In the genomic region with DNA sequence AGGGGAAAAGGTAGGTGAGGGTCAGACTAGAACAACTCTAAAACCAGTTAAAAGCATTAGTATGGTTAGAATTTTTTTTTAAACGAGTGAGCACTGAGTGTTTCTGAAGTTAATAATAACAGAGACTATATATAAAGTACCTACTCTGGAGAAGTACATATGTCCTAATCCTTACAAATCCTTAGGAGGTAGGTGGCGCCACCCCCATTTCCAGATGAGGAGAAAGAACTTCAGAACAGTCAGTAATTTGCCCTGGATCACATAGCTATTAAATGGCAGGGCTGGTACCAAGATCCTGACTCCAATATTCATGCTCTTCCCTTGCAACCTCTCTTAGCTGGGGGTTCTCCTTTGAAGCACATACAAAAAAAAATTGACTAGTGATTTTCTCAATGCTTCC, we compare ENCODE assay signal across 13 cellular contexts.
A peak's percentile ranks its signal among the peaks of the same experiment; 100 is the strongest.
DNase-seq lines count a peak whose midpoint lies in the region; ATAC-seq and TF ChIP-seq lines count a peak whose summit lies in the region.
"Had no signal": no experiment of that assay in that cellular context is flagged by ENCODE, and none has a peak within 500 bp of the region (broad histone marks: within the 10 kb centered on the region; RNA-seq: fewer than 3 reads in every experiment).

No MANE protein-coding gene starts in this region.

- H3K4me2 ChIP-seq in PC-9: no peak overlapping the region

- no peaks in the 10 kb centered on the region for H3K9me3 Mint-ChIP-seq in activated T-helper 2 cell treated with anti-CD3 and anti-CD28 coated beads, Interferon-gamma antibody, Interleukin-2, Interleukin-4, amounts not matched to agents 10 μg/mL and 5 μg/mL and 100 μg/mL, durations not matched to agents 14 hours and 24 hours and 36 hours
- no peaks in the 10 kb centered on the region for H3K9me3 Mint-ChIP-seq in stimulated activated naive CD8-positive, alpha-beta T cell treated with anti-CD3 and anti-CD28 coated beads, Interleukin-15, amount 100 ng/mL, for 72 hours
- H3K9me3 Mint-ChIP-seq: activated B cell treated with CpG ODN at 0.5 μM for 24 hours; natural killer cell treated with Interleukin-12 subunit alpha and Interleukin-12 subunit beta and Interleukin-15 and Interleukin-18, amount 100 ng/mL, for 72 hours had no signal

- intact Hi-C loops in PC-9 (cut with micrococcal nuclease; ENCODE audit: unreplicated experiment): loop anchor here (5.0 kb wide), 1 partner anchor 58 kb away; no protein-coding TSS in a partner anchor
- intact Hi-C loops in activated T-helper 2 cell treated with anti-CD3 and anti-CD28 coated beads, Interferon-gamma antibody, Interleukin-2, Interleukin-4, amounts not matched to agents 10 μg/mL and 5 μg/mL and 100 μg/mL, durations not matched to agents 14 hours and 24 hours and 36 hours (cut with micrococcal nuclease): loop anchor here (1.0 kb wide), 1 partner anchor 28 kb away; no protein-coding TSS in a partner anchor

- no peak overlapping the region for H3K4me3 Mint-ChIP-seq in activated T-helper 2 cell treated with anti-CD3 and anti-CD28 coated beads, Interferon-gamma antibody, Interleukin-2, Interleukin-4, amounts not matched to agents 10 μg/mL and 5 μg/mL and 100 μg/mL, durations not matched to agents 14 hours and 24 hours and 36 hours (ENCODE audit: low read depth)
- no peak overlapping the region for H3K4me3 Mint-ChIP-seq in stimulated activated naive CD8-positive, alpha-beta T cell treated with anti-CD3 and anti-CD28 coated beads, Interleukin-15, amount 100 ng/mL, for 72 hours
- H3K4me3 Mint-ChIP-seq: activated B cell treated with CpG ODN at 0.5 μM for 24 hours; natural killer cell treated with Interleukin-12 subunit alpha and Interleukin-12 subunit beta and Interleukin-15 and Interleukin-18, amount 100 ng/mL, for 72 hours had no signal

- H3F3A ChIP-seq in PC-9 (ENCODE audit: insufficient read depth, low read depth): no peaks in the 10 kb centered on the region

- H3K4me1 Mint-ChIP-seq in activated T-helper 2 cell treated with anti-CD3 and anti-CD28 coated beads, Interferon-gamma antibody, Interleukin-2, Interleukin-4, amounts not matched to agents 10 μg/mL and 5 μg/mL and 100 μg/mL, durations not matched to agents 14 hours and 24 hours and 36 hours (ENCODE audit: low read depth): no peaks in the 10 kb centered on the region
- no peaks in the 10 kb centered on the region for H3K4me1 Mint-ChIP-seq in stimulated activated naive CD8-positive, alpha-beta T cell treated with anti-CD3 and anti-CD28 coated beads, Interleukin-15, amount 100 ng/mL, for 72 hours
- H3K4me1 Mint-ChIP-seq: activated B cell treated with CpG ODN at 0.5 μM for 24 hours had no signal

- no peaks in the 10 kb centered on the region for H3K9me2 ChIP-seq in PC-9 (ENCODE audit: insufficient read depth)

- H3K36me3 ChIP-seq in PC-9 (ENCODE audit: low read depth): no peaks in the 10 kb centered on the region

- no peak overlapping the region for H2AFZ ChIP-seq in PC-9

- H3K4me3 ChIP-seq in PC-9 (no peak overlapping the region), fibroblast of pulmonary artery (replicated peaks; ENCODE audit: low read depth, low read length) (no peak overlapping the region)
- H3K4me3 ChIP-seq: suprapubic skin had no signal

- no TSS peak for BruUV-seq in PC-9 (replicated peaks; lab: Mats Ljungman, UMichigan)

- H3K27ac Mint-ChIP-seq in activated T-helper 2 cell treated with anti-CD3 and anti-CD28 coated beads, Interferon-gamma antibody, Interleukin-2, Interleukin-4, amounts not matched to agents 10 μg/mL and 5 μg/mL and 100 μg/mL, durations not matched to agents 14 hours and 24 hours and 36 hours: no peak overlapping the region
- H3K27ac Mint-ChIP-seq in stimulated activated naive CD8-positive, alpha-beta T cell treated with anti-CD3 and anti-CD28 coated beads, Interleukin-15, amount 100 ng/mL, for 72 hours: no peak overlapping the region
- H3K27ac Mint-ChIP-seq: activated B cell treated with CpG ODN at 0.5 μM for 24 hours; natural killer cell treated with Interleukin-12 subunit alpha and Interleukin-12 subunit beta and Interleukin-15 and Interleukin-18, amount 100 ng/mL, for 72 hours had no signal

- no peaks in the 10 kb centered on the region for H4K20me1 ChIP-seq in PC-9 (ENCODE audit: insufficient read depth)

- CTCF ChIA-PET in PC-9 (lab: Charles Lee): interaction anchor here (0.6 kb wide), 1 partner anchor 329 kb away, joined by 3 read pairs; no protein-coding TSS in a partner anchor
- CTCF ChIA-PET in HEK293T (lab: Yijun Ruan, JAX): interaction anchor here (0.6 to 2.9 kb wide), 8 partner anchors 8 to 905 kb away, joined by 3 to 15 read pairs (median 4); no protein-coding TSS in a partner anchor

- no peak overlapping the region for H3K27ac ChIP-seq in PC-9
- H3K27ac ChIP-seq: suprapubic skin had no signal

- H3K4me1 ChIP-seq in PC-9 (replicated peaks; ENCODE audit: insufficient read depth): no peaks in the 10 kb centered on the region

- H3K27me3 ChIP-seq in PC-9 (ENCODE audit: insufficient read depth, low read depth): no peaks in the 10 kb centered on the region
- H3K27me3 ChIP-seq: suprapubic skin had no signal

- no peaks in the 10 kb centered on the region for H3K79me2 ChIP-seq in PC-9 (ENCODE audit: low read depth)

- no peak for ATAC-seq in stimulated activated naive CD8-positive, alpha-beta T cell treated with anti-CD3 and anti-CD28 coated beads, Interleukin-15, amount 100 ng/mL, for 72 hours

- TF ChIP-seq CTCF in PC-9 (conservative IDR thresholded peaks at IDR 0.05) (peak; percentile 42; the same call in 1 of the 2 replicates), fibroblast of pulmonary artery (IDR thresholded peaks at IDR 0.05; ENCODE audit: low read length, missing control alignments) (peak; percentile 32)

- peaks cover 5% of the 10 kb centered on the region for H3K36me3 Mint-ChIP-seq in activated T-helper 2 cell treated with anti-CD3 and anti-CD28 coated beads, Interferon-gamma antibody, Interleukin-2, Interleukin-4, amounts not matched to agents 10 μg/mL and 5 μg/mL and 100 μg/mL, durations not matched to agents 14 hours and 24 hours and 36 hours (ENCODE audit: low read depth)
- H3K36me3 Mint-ChIP-seq: natural killer cell treated with Interleukin-12 subunit alpha and Interleukin-12 subunit beta and Interleukin-15 and Interleukin-18, amount 100 ng/mL, for 72 hours had no signal

- POLR2A ChIA-PET in PC-9 (lab: Charles Lee; ENCODE audit: unreplicated experiment) (interaction anchor here (0.7 kb wide), 1 partner anchor 1426 kb away, joined by 4 read pairs; no protein-coding TSS in a partner anchor), HEK293T (lab: Yijun Ruan, JAX) (no interaction called here)

- no peaks in the 10 kb centered on the region for H3K9me3 ChIP-seq in PC-9 (ENCODE audit: insufficient read depth, low read depth)
- H3K9me3 ChIP-seq: suprapubic skin had no signal

- peak; percentile 20 for DNase-seq in A172 (ENCODE audit: low spot score)
- peak; percentile 28 for DNase-seq in EH (ENCODE audit: low read depth)
- DNase-seq in PC-9: peak in 1 of 2 experiments; percentile 14
- peak; percentile 28 for DNase-seq in fibroblast of pulmonary artery (ENCODE audit: low read depth)
- no peak for DNase-seq in HEK293T (ENCODE audit: extremely low spot score)
- no peak for DNase-seq in activated T-helper 2 cell treated with anti-CD3 and anti-CD28 coated beads, Interferon-gamma antibody, Interleukin-2, Interleukin-4, amounts not matched to agents 10 μg/mL and 5 μg/mL and 100 μg/mL, durations not matched to agents 14 hours and 24 hours and 36 hours (ENCODE audit: low spot score)
- DNase-seq in stimulated activated naive CD8-positive, alpha-beta T cell treated with anti-CD3 and anti-CD28 coated beads, Interleukin-15, amount 100 ng/mL, for 72 hours: no peak
- DNase-seq in NCI-H2196 treated with DMSO at 0.1 percent for 48 hours (lab: John Stamatoyannopoulos, UW; ENCODE audit: unreplicated experiment): no peak
- DNase-seq: activated B cell treated with CpG ODN at 0.5 μM for 24 hours; activated effector memory CD4-positive, alpha-beta T cell treated with anti-CD3 and anti-CD28 coated beads, Interleukin-2, amount 50 U/mL, for 16 hours; stimulated activated CD4-positive, alpha-beta T cell treated with anti-CD3 and anti-CD28 coated beads, Interleukin-2, amount 100 ng/mL, for 24 hours had no signal

- H3K27me3 Mint-ChIP-seq in activated T-helper 2 cell treated with anti-CD3 and anti-CD28 coated beads, Interferon-gamma antibody, Interleukin-2, Interleukin-4, amounts not matched to agents 10 μg/mL and 5 μg/mL and 100 μg/mL, durations not matched to agents 14 hours and 24 hours and 36 hours (ENCODE audit: low read depth): no peaks in the 10 kb centered on the region
- H3K27me3 Mint-ChIP-seq in stimulated activated naive CD8-positive, alpha-beta T cell treated with anti-CD3 and anti-CD28 coated beads, Interleukin-15, amount 100 ng/mL, for 72 hours: no peaks in the 10 kb centered on the region
- H3K27me3 Mint-ChIP-seq: activated B cell treated with CpG ODN at 0.5 μM for 24 hours; natural killer cell treated with Interleukin-12 subunit alpha and Interleukin-12 subunit beta and Interleukin-15 and Interleukin-18, amount 100 ng/mL, for 72 hours had no signal

TF ChIP-seq in HEK293T, 16 proteins besides CTCF, POLR2A, EP300 and RAD21:
- TF ChIP-seq TARDBP (IDR thresholded peaks at IDR 0.05): no peak
- no peak for TF ChIP-seq FOXA1 (IDR thresholded peaks at IDR 0.05)
- TF ChIP-seq, protein P1, sequence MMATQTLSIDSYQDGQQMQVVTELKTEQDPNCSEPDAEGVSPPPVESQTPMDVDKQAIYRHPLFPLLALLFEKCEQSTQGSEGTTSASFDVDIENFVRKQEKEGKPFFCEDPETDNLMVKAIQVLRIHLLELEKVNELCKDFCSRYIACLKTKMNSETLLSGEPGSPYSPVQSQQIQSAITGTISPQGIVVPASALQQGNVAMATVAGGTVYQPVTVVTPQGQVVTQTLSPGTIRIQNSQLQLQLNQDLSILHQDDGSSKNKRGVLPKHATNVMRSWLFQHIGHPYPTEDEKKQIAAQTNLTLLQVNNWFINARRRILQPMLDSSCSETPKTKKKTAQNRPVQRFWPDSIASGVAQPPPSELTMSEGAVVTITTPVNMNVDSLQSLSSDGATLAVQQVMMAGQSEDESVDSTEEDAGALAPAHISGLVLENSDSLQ (IDR thresholded peaks at IDR 0.05): no peak
- no peak for TF ChIP-seq LEF1 (IDR thresholded peaks at IDR 0.05; ENCODE audit: borderline replicate concordance)
- TF ChIP-seq FOXK2 (IDR thresholded peaks at IDR 0.05): no peak
- no peak for TF ChIP-seq BHLHE40 (IDR thresholded peaks at IDR 0.05; ENCODE audit: borderline replicate concordance)
- TF ChIP-seq L3MBTL2 (conservative IDR thresholded peaks at IDR 0.05): no peak

Comparison
In these comparisons a context has a peak if more than half of its experiments do, and no peak if none do; other contexts are left out.
1. DNase-seq: peak in A172 (single experiment), EH (single experiment) and fibroblast of pulmonary artery (single experiment); none in HEK293T (single experiment), activated T-helper 2 cell treated with anti-CD3 and anti-CD28 coated beads, Interferon-gamma antibody, Interleukin-2, Interleukin-4, amounts not matched to agents 10 μg/mL and 5 μg/mL and 100 μg/mL, durations not matched to agents 14 hours and 24 hours and 36 hours (single experiment), stimulated activated naive CD8-positive, alpha-beta T cell treated with anti-CD3 and anti-CD28 coated beads, Interleukin-15, amount 100 ng/mL, for 72 hours (0 of 2) and NCI-H2196 treated with DMSO at 0.1 percent for 48 hours (single experiment).